9 cellular contexts compared by ENCODE assay signal in the genomic region with DNA sequence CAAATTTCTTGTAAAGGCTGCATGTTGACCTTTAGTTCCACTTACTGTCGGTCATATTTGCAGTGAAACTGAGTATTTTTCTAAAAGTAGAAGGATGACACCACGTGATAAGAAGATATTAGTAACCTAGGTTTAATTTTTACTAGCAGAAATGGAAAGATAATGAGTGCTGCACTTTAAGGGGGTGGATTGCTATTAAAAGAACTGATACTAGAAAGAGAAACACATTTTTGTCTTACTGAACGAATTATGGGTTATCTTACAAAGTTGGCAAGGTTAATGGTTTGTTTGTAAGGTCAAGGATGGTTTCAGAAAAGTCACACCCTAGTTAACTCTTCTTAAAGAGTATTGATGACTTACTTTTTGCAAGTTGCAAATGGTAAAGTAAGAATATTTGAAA. TPM values are rescaled to one million over a fixed set of nuclear protein-coding genes. Genes with fewer than 3 reads are reported as not detected.
DNase-seq lines count a peak whose midpoint lies in the region; ATAC-seq and TF ChIP-seq lines count a peak whose summit lies in the region.
"Had no signal": no experiment of that assay in that cellular context is flagged by ENCODE, and none has a peak within 500 bp of the region (broad histone marks: within the 10 kb centered on the region; RNA-seq: fewer than 3 reads in every experiment).

No MANE protein-coding gene starts in this region.

- no peaks in the 10 kb centered on the region for H3K36me3 ChIP-seq in vagina
- H3K36me3 ChIP-seq in suprapubic skin, result no peaks in the 10 kb centered on the region
- H3K36me3 ChIP-seq in neuronal stem cell (replicated peaks in 1 of 2; ENCODE audit: control insufficient read depth in 2 of 2, insufficient read depth in 2 of 2, low read length in 2 of 2), result peaks cover 0 to 13% of the 10 kb centered on the region in 2 donors

- TF ChIP-seq POLR2A in vagina (IDR thresholded peaks at IDR 0.05) (no peak), suprapubic skin (IDR thresholded peaks at IDR 0.05) (no peak)

- H3K4me3 Mint-ChIP-seq in T-helper 17 cell, result no peak overlapping the region

- peaks cover 5% of the 10 kb centered on the region for H3K27me3 Mint-ChIP-seq in T-helper 17 cell

- H3K36me3 Mint-ChIP-seq in T-helper 17 cell (ENCODE audit: low read depth), result no peaks in the 10 kb centered on the region

- H3K18ac ChIP-seq in neuronal stem cell (ENCODE audit: low read length), result no peak overlapping the region

- H3K4me1 ChIP-seq in vagina (peaks cover 13% of the 10 kb centered on the region), suprapubic skin (peaks cover 21% of the 10 kb centered on the region), neuronal stem cell (ENCODE audit: control insufficient read depth in 2 of 2, insufficient read depth in 1 of 2, low read depth in 1 of 2, low read length in 2 of 2) (peaks cover 2 to 11% of the 10 kb centered on the region in 2 donors)

- no peak overlapping the region for H4K91ac ChIP-seq in neuronal stem cell (ENCODE audit: low read depth, low read length, poor library complexity)

- H3K9me3 ChIP-seq in vagina (no peaks in the 10 kb centered on the region), T-helper 17 cell (ENCODE audit: control insufficient read depth, low read length, poor library complexity, severe bottlenecking) (no peaks in the 10 kb centered on the region), suprapubic skin (no peaks in the 10 kb centered on the region), neuronal stem cell (replicated peaks in 1 of 2; ENCODE audit: control insufficient read depth in 2 of 2, insufficient read depth in 1 of 2, low read depth in 1 of 2, low read length in 2 of 2) (no peaks in the 10 kb centered on the region)

- H2BK5ac ChIP-seq in neuronal stem cell (ENCODE audit: low read length), result no peak overlapping the region

- H3K27ac Mint-ChIP-seq in T-helper 17 cell, result no peak overlapping the region

- TF ChIP-seq EP300 in suprapubic skin (IDR thresholded peaks at IDR 0.05), result no peak

- TF ChIP-seq CTCF in GM13977 (IDR thresholded peaks at IDR 0.05; ENCODE audit: extremely low read depth, insufficient read depth, missing control alignments) (no peak), foreskin fibroblast (IDR thresholded peaks at IDR 0.05; ENCODE audit: low read depth, low read length) (no peak), vagina (IDR thresholded peaks at IDR 0.05) (no peak), suprapubic skin (IDR thresholded peaks at IDR 0.05) (no peak)

- DNase-seq in GM13977 (ENCODE audit: low spot score) (peak; percentile 43), foreskin fibroblast (no peak), vagina (ENCODE audit: extremely low spot score in 2 of 2) (no peak), T-helper 17 cell (no peak), suprapubic skin (ENCODE audit: low spot score in 2 of 2) (no peak), neuronal stem cell (ENCODE audit: low spot score) (no peak)
- DNase-seq: NCI-H1092 treated with DMSO at 0.1 percent for 48 hours had no signal

- in situ Hi-C loops in GM13977 (cut with MboI; ENCODE audit: low pct_unique_long_range_greater_than_20kb, low sequenced_read_pairs, unreplicated experiment), result no loop called here

- H3K4me3 ChIP-seq in foreskin fibroblast (ENCODE audit: low read depth in 1 of 2, low read length in 2 of 2), result peak overlapping the region; percentile 16 to 98
- H3K4me3 ChIP-seq in vagina, result no peak overlapping the region
- H3K4me3 ChIP-seq in suprapubic skin, result no peak overlapping the region
- H3K4me3 ChIP-seq in neuronal stem cell (ENCODE audit: low read length in 2 of 2), result peak overlapping the region in 1 of 2 donors; percentile 84

- no peak overlapping the region for H3K23ac ChIP-seq in neuronal stem cell (ENCODE audit: low read depth, low read length, poor library complexity)

- H2BK120ac ChIP-seq in neuronal stem cell (ENCODE audit: low read depth, low read length), result no peak overlapping the region

- H3K79me1 ChIP-seq in neuronal stem cell (ENCODE audit: low read depth, low read length), result peaks cover 6% of the 10 kb centered on the region

- no peak overlapping the region for H2BK15ac ChIP-seq in neuronal stem cell (ENCODE audit: low read length)

- H2AFZ ChIP-seq in neuronal stem cell (ENCODE audit: low read length), result no peak overlapping the region

- no peak overlapping the region for H4K8ac ChIP-seq in neuronal stem cell (ENCODE audit: low read depth, low read length)

- WGBS in suprapubic skin, result 56% methylated on average over 3 of the region's 3 CpGs
- no CpG with 5 or more reads among the region's 3 CpGs for WGBS in neuronal stem cell (ENCODE audit: extremely low coverage in 2 of 2, insufficient read length in 2 of 2, insufficient replicate concordance in 1 of 2), 2 donors

- H2AK5ac ChIP-seq in neuronal stem cell (ENCODE audit: low read depth, low read length), result no peak overlapping the region

- ATAC-seq in GM21360 (IDR thresholded peaks at IDR 0.05; ENCODE audit: unreplicated experiment) (peak; percentile 8), HG03439 (IDR thresholded peaks at IDR 0.05; ENCODE audit: unreplicated experiment) (peak; percentile 39), T-helper 17 cell (no peak)

- H3K27ac ChIP-seq in vagina (no peak overlapping the region), suprapubic skin (no peak overlapping the region), neuronal stem cell (replicated peaks; ENCODE audit: low read length) (no peak overlapping the region)

- no peak overlapping the region for H2BK12ac ChIP-seq in neuronal stem cell (ENCODE audit: low read length)

- intact Hi-C loops in vagina (cut with DNase I), result no loop called here

- no peak overlapping the region for H3K4me2 ChIP-seq in neuronal stem cell (ENCODE audit: insufficient read depth, low read length, poor library complexity, severe bottlenecking)

- no peak overlapping the region for H3K4ac ChIP-seq in neuronal stem cell (ENCODE audit: low read length)

- H3K4me1 Mint-ChIP-seq in T-helper 17 cell, result peaks cover 17% of the 10 kb centered on the region

- H3K9ac ChIP-seq in neuronal stem cell (ENCODE audit: low read depth, low read length, poor library complexity), result no peak overlapping the region

- H3K27me3 ChIP-seq in vagina, result no peaks in the 10 kb centered on the region
- H3K27me3 ChIP-seq in suprapubic skin, result no peaks in the 10 kb centered on the region
- no peaks in the 10 kb centered on the region for H3K27me3 ChIP-seq in neuronal stem cell (ENCODE audit: control insufficient read depth in 3 of 3, insufficient read depth in 3 of 3, low read depth in 1 of 3, low read length in 3 of 3)

- H3K14ac ChIP-seq in neuronal stem cell (ENCODE audit: low read length), result no peak overlapping the region

RNA-seq across cellular contexts. Expression of gene MACIR, which starts 2.4 kb away (rescaled TPM):
- 6.9 TPM for total RNA-seq in vagina
- total RNA-seq in T-helper 17 cell, result 1 to 10 TPM; 1.7 to 3.6 TPM
- 1 to 10 TPM; 5.3 to 6.2 (median 5.4) TPM for total RNA-seq in suprapubic skin
- polyA plus RNA-seq in neuronal stem cell (2013, experiment 1 of 2), result 14.8 TPM
- polyA plus RNA-seq in neuronal stem cell (2013, experiment 2 of 2), result 14.6 TPM

Comparison
In these comparisons a context has a peak if more than half of its experiments do, and no peak if none do; other contexts are left out.
1. H3K4me3 ChIP-seq: peak in foreskin fibroblast (2 of 2); none in vagina (0 of 2) and suprapubic skin (single experiment).